ENCODE assay signal across 17 cellular contexts in genomic region chr15:66164788-66165187, GRCh38.
DNase-seq lines count a peak whose midpoint lies in the region; ATAC-seq and TF ChIP-seq lines count a peak whose summit lies in the region.
"Had no signal": no experiment of that assay in that cellular context is flagged by ENCODE, and none has a peak within 500 bp of the region (broad histone marks: within the 10 kb centered on the region; RNA-seq: fewer than 3 reads in every experiment).

No MANE protein-coding gene starts in this region.

- H3K9ac ChIP-seq in OCI-LY1 (ENCODE audit: low read length) = peak overlapping the region; percentile 73

- H3K9me3 ChIP-seq in OCI-LY1 (ENCODE audit: low read length) = no peaks in the 10 kb centered on the region
- H3K9me3 ChIP-seq: BE2C had no signal

- H4K20me1 ChIP-seq in OCI-LY1 (ENCODE audit: insufficient read depth, low read length) = no peaks in the 10 kb centered on the region

- ATAC-seq in GM21515 (IDR thresholded peaks at IDR 0.05; ENCODE audit: unreplicated experiment) = no peak

- no peaks in the 10 kb centered on the region for H3K79me2 ChIP-seq in OCI-LY1 (ENCODE audit: insufficient read depth, low read length)

- H3K36me3 ChIP-seq in OCI-LY1 (ENCODE audit: insufficient read depth, low read length) = peaks cover 10% of the 10 kb centered on the region; the same call in 1 of the 2 replicates
- H3K36me3 ChIP-seq in H7 (replicated peaks; ENCODE audit: control insufficient read depth, insufficient read depth, low read length) = no peaks in the 10 kb centered on the region
- H3K36me3 ChIP-seq: BE2C had no signal

- no peaks in the 10 kb centered on the region for H3K9me2 ChIP-seq in OCI-LY1 (ENCODE audit: low read depth, low read length)

- H2AFZ ChIP-seq in OCI-LY1 (ENCODE audit: low read length) = no peak overlapping the region

- peak overlapping the region; percentile 100 for H3K27ac ChIP-seq in OCI-LY1 (ENCODE audit: low read depth, low read length, poor library complexity, severe bottlenecking)
- H3K27ac ChIP-seq: 22Rv1 had no signal

- H3K27me3 ChIP-seq in OCI-LY1 (ENCODE audit: insufficient read depth, low read length) (no peaks in the 10 kb centered on the region), H7 (ENCODE audit: control insufficient read depth, insufficient read depth, low read length) (no peaks in the 10 kb centered on the region)
- H3K27me3 ChIP-seq: BE2C had no signal

- peak overlapping the region; percentile 67 for H3K4me2 ChIP-seq in OCI-LY1 (ENCODE audit: low read length)

- peak; percentile 22 for DNase-seq in NCI-H1092 treated with DMSO at 0.1 percent for 48 hours (lab: John Stamatoyannopoulos, UW)
- no peak for DNase-seq in NCI-H1092 (lab: John Stamatoyannopoulos, UW)
- DNase-seq in NCI-H2081 treated with DMSO at 0.1 percent for 48 hours (lab: John Stamatoyannopoulos, UW) = peak; percentile 95
- no peak for DNase-seq in SK-N-DZ (ENCODE audit: low spot score)
- no peak for DNase-seq in NCI-H748 treated with DMSO at 0.1 percent for 48 hours (lab: John Stamatoyannopoulos, UW)
- no peak for DNase-seq in H7
- DNase-seq: BE2C; CD4-positive, alpha-beta memory T cell; Kasumi-1; MM.1S; NCI-H2029; NCI-H774; SIG-M5; T-helper 2 cell had no signal

- H3K4me1 ChIP-seq in OCI-LY1 (ENCODE audit: insufficient read depth, low read length, severe bottlenecking) = peaks cover 99% of the 10 kb centered on the region

- H3K4me3 ChIP-seq in OCI-LY1 (ENCODE audit: low read depth, low read length, poor library complexity, severe bottlenecking) (peak overlapping the region; percentile 43), H7 (ENCODE audit: insufficient read depth, low read depth, low read length) (no peak overlapping the region)

- no peak for TF ChIP-seq CTCF in OCI-LY1 (IDR thresholded peaks at IDR 0.05; ENCODE audit: low read length)

- H3F3A ChIP-seq in OCI-LY1 (ENCODE audit: insufficient read depth, low read length) = peaks cover 8% of the 10 kb centered on the region; the same call in 1 of the 2 replicates

Comparison
In these comparisons a context has a peak if more than half of its experiments do, and no peak if none do; other contexts are left out.
1. DNase-seq: peak in NCI-H1092 treated with DMSO at 0.1 percent for 48 hours (single experiment) and NCI-H2081 treated with DMSO at 0.1 percent for 48 hours (single experiment); none in NCI-H1092 (single experiment), SK-N-DZ (single experiment), NCI-H748 treated with DMSO at 0.1 percent for 48 hours (single experiment) and H7 (single experiment).